Comparison of ENCODE assay signal across 19 cellular contexts in the genomic region with DNA sequence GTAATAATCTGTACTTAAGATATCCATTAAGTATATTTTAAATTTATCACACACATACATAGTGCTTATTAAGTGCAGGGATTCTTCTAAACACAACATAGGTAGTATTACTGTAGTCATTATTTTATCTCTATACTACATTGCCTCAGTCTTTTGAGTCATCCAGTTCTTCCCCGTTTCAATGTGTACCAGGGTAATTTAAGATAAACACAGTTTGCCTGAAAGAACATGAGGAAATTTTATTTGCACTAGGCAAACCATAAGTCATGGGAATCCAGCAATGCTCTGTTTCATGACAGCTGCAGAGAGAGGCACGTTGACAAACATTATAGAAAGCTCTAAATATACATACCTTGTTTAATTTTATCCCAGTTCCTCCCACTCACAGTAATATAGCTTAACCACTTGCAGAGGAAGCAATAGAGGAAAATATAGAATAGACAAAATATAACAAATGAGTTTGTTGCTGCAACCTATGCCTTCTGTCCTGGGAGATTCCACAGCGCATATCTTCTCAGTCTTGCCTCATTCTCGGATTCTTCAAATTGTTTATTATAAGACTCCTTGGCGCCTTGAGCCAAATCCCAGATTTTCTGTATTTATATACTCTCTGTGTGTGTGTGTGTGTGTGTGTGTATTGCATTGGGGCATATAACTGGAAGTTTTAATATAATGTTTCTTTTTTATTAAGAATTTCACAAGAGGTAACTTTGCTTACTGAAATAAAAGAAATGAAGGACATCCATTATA.
"Had no signal": no experiment of that assay in that cellular context is flagged by ENCODE, and none has a peak within 500 bp of the region (broad histone marks: within the 10 kb centered on the region; RNA-seq: fewer than 3 reads in every experiment).

No MANE protein-coding gene starts in this region.

- ATAC-seq: activated T-cell treated with anti-CD3 and anti-CD28 coated beads, Interleukin-2, amount 50 U/mL, for 4 hours; gastroesophageal sphincter; left ventricle myocardium superior; natural killer cell treated with Interleukin-12 subunit alpha and Interleukin-12 subunit beta and Interleukin-15 and Interleukin-18, amount 100 ng/mL, for 72 hours; T-helper 17 cell; WTC11 had no signal

- H3K27me3 ChIP-seq: gastroesophageal sphincter, right atrium auricular region had no signal

- H3K27ac ChIP-seq: gastroesophageal sphincter, right atrium auricular region had no signal

- DNase-seq: activated CD4-positive, alpha-beta memory T cell treated with anti-CD3 and anti-CD28 coated beads, Interleukin-2, amount 10 ng/mL, durations not matched to agents 7 days and 5 days; activated CD4-positive, alpha-beta T cell treated with anti-CD3 and anti-CD28 coated beads for 4 hours; activated effector memory CD4-positive, alpha-beta T cell treated with Interleukin-2 at 50 U/mL for 16 hours; activated naive CD4-positive, alpha-beta T cell treated with anti-CD3 and anti-CD28 coated beads, Interleukin-2, amount 50 U/mL, for 16 hours; activated T-cell treated with anti-CD3 and anti-CD28 coated beads, Interleukin-2, amount 50 U/mL, for 4 hours; erythroblast; hippocampal formation; kidney glomerular epithelial cell; left ventricle myocardium superior; mesendoderm; stimulated activated CD4-positive, alpha-beta T cell treated with anti-CD3 and anti-CD28 coated beads, Interleukin-4, amount 100 ng/mL, for 24 hours; stimulated activated CD8-positive, alpha-beta memory T cell treated with anti-CD3 and anti-CD28 coated beads, Interleukin-4, amount 100 ng/mL, for 48 hours; stimulated activated naive CD4-positive, alpha-beta T cell treated with Interleukin-2 at 50 U/mL for 16 hours; substantia nigra; T-helper 17 cell had no signal

- H3K4me3 ChIP-seq: gastroesophageal sphincter, right atrium auricular region had no signal

- H3K9me3 ChIP-seq: gastroesophageal sphincter, right atrium auricular region had no signal

- H3K4me1 ChIP-seq: gastroesophageal sphincter, right atrium auricular region had no signal

- H3K36me3 ChIP-seq: gastroesophageal sphincter, right atrium auricular region had no signal
